11 cellular contexts compared by ENCODE assay signal in genomic region chr9:131651599-131651998, GRCh38.
DNase-seq lines count a peak whose midpoint lies in the region; ATAC-seq and TF ChIP-seq lines count a peak whose summit lies in the region.
"Had no signal": no experiment of that assay in that cellular context is flagged by ENCODE, and none has a peak within 500 bp of the region (broad histone marks: within the 10 kb centered on the region; RNA-seq: fewer than 3 reads in every experiment).

No MANE protein-coding gene starts in this region.

- H3K4me3 ChIP-seq in fibroblast of villous mesenchyme (ENCODE audit: low read depth, low read length) (no peak overlapping the region), subcutaneous abdominal adipose tissue (ENCODE audit: low read depth in 1 of 5, low read length in 5 of 5) (no peak overlapping the region)

- H3K4me3 Mint-ChIP-seq in activated T-cell treated with anti-CD3 and anti-CD28 coated beads, Interleukin-2, amount 50 U/mL, for 72 hours, result peak overlapping the region; percentile 5 to 78
- H3K4me3 Mint-ChIP-seq in T-helper 1 cell treated with Interleukin-12 subunit alpha and Interleukin-12 subunit beta and Interleukin-4 antibody, amounts not matched to agents 30 μg/mL and 1 μg/mL, for 36 hours, result no peak overlapping the region

- DNase-seq in activated T-cell treated with anti-CD3 and anti-CD28 coated beads, Interleukin-2, amount 50 U/mL, for 72 hours, result no peak
- no peak for DNase-seq in activated T-cell treated with anti-CD3 and anti-CD28 coated beads, Interleukin-2, amount 50 U/mL, for 1 hour
- DNase-seq in fibroblast of villous mesenchyme (ENCODE audit: low read depth) (peak; percentile 70), NCI-H69 (lab: John Stamatoyannopoulos, UW) (no peak)
- DNase-seq: GOT3, NCI-H146, right cardiac atrium had no signal

- ATAC-seq in activated T-cell treated with anti-CD3 and anti-CD28 coated beads, Interleukin-2, amount 50 U/mL, for 72 hours (replicated peaks in 1 of 2), result peak; percentile 84 to 86
- ATAC-seq in HG03469 (IDR thresholded peaks at IDR 0.05; ENCODE audit: unreplicated experiment), result no peak
- ATAC-seq in HG03521 (IDR thresholded peaks at IDR 0.05; ENCODE audit: unreplicated experiment), result no peak

- peak overlapping the region; percentile 12 for H3K27ac ChIP-seq in subcutaneous abdominal adipose tissue (ENCODE audit: low read depth, low read length)

- no peaks in the 10 kb centered on the region for H3K27me3 ChIP-seq in subcutaneous abdominal adipose tissue (ENCODE audit: control insufficient read depth in 5 of 5, insufficient read depth in 4 of 5, low read length in 5 of 5)

- H3K4me1 Mint-ChIP-seq in activated T-cell treated with anti-CD3 and anti-CD28 coated beads, Interleukin-2, amount 50 U/mL, for 72 hours (ENCODE audit: low read depth), result peaks cover 62% of the 10 kb centered on the region
- H3K4me1 Mint-ChIP-seq in T-helper 1 cell treated with Interleukin-12 subunit alpha and Interleukin-12 subunit beta and Interleukin-4 antibody, amounts not matched to agents 30 μg/mL and 1 μg/mL, for 36 hours (ENCODE audit: low read depth), result peaks cover 50% of the 10 kb centered on the region

- peaks cover 15 to 16% of the 10 kb centered on the region in 2 donors for H3K36me3 Mint-ChIP-seq in activated T-cell treated with anti-CD3 and anti-CD28 coated beads, Interleukin-2, amount 50 U/mL, for 72 hours (ENCODE audit: insufficient read depth in 2 of 2)
- H3K36me3 Mint-ChIP-seq in T-helper 1 cell treated with Interleukin-12 subunit alpha and Interleukin-12 subunit beta and Interleukin-4 antibody, amounts not matched to agents 30 μg/mL and 1 μg/mL, for 36 hours (ENCODE audit: low read depth), result peaks cover 35% of the 10 kb centered on the region

- peak overlapping the region; percentile 92 for H3K27ac Mint-ChIP-seq in activated T-cell treated with anti-CD3 and anti-CD28 coated beads, Interleukin-2, amount 50 U/mL, for 72 hours
- peak overlapping the region; percentile 67 for H3K27ac Mint-ChIP-seq in T-helper 1 cell treated with Interleukin-12 subunit alpha and Interleukin-12 subunit beta and Interleukin-4 antibody, amounts not matched to agents 30 μg/mL and 1 μg/mL, for 36 hours

- H3K4me1 ChIP-seq in subcutaneous abdominal adipose tissue (ENCODE audit: control insufficient read depth in 5 of 5, insufficient read depth in 5 of 5, low read length in 5 of 5), result peaks cover 11 to 44% (median 39%) of the 10 kb centered on the region in 5 donors

- peaks cover 0 to 20% (median 13%) of the 10 kb centered on the region in 5 donors for H3K36me3 ChIP-seq in subcutaneous abdominal adipose tissue (ENCODE audit: control insufficient read depth in 5 of 5, insufficient read depth in 5 of 5, low read length in 5 of 5)

- H3K27me3 Mint-ChIP-seq in activated T-cell treated with anti-CD3 and anti-CD28 coated beads, Interleukin-2, amount 50 U/mL, for 72 hours (ENCODE audit: low read depth), result no peaks in the 10 kb centered on the region
- H3K27me3 Mint-ChIP-seq in T-helper 1 cell treated with Interleukin-12 subunit alpha and Interleukin-12 subunit beta and Interleukin-4 antibody, amounts not matched to agents 30 μg/mL and 1 μg/mL, for 36 hours (ENCODE audit: low read depth), result no peaks in the 10 kb centered on the region

- no peaks in the 10 kb centered on the region for H3K9me3 ChIP-seq in subcutaneous abdominal adipose tissue (ENCODE audit: control insufficient read depth in 5 of 5, low read length in 5 of 5)

- no peaks in the 10 kb centered on the region for H3K9me3 Mint-ChIP-seq in activated T-cell treated with anti-CD3 and anti-CD28 coated beads, Interleukin-2, amount 50 U/mL, for 72 hours
- no peaks in the 10 kb centered on the region for H3K9me3 Mint-ChIP-seq in T-helper 1 cell treated with Interleukin-12 subunit alpha and Interleukin-12 subunit beta and Interleukin-4 antibody, amounts not matched to agents 30 μg/mL and 1 μg/mL, for 36 hours

- H3K9ac ChIP-seq in subcutaneous abdominal adipose tissue (ENCODE audit: low read length in 5 of 5), result no peak overlapping the region

- no peak for TF ChIP-seq CTCF in fibroblast of villous mesenchyme (IDR thresholded peaks at IDR 0.05; ENCODE audit: insufficient read depth, low read depth, low read length)

Comparison
In these comparisons a context has a peak if more than half of its experiments do, and no peak if none do; other contexts are left out.
1. ATAC-seq: peak in activated T-cell treated with anti-CD3 and anti-CD28 coated beads, Interleukin-2, amount 50 U/mL, for 72 hours (2 of 2); none in HG03469 (single experiment) and HG03521 (single experiment).